ENCODE assay signal across 26 cellular contexts in the genomic region with DNA sequence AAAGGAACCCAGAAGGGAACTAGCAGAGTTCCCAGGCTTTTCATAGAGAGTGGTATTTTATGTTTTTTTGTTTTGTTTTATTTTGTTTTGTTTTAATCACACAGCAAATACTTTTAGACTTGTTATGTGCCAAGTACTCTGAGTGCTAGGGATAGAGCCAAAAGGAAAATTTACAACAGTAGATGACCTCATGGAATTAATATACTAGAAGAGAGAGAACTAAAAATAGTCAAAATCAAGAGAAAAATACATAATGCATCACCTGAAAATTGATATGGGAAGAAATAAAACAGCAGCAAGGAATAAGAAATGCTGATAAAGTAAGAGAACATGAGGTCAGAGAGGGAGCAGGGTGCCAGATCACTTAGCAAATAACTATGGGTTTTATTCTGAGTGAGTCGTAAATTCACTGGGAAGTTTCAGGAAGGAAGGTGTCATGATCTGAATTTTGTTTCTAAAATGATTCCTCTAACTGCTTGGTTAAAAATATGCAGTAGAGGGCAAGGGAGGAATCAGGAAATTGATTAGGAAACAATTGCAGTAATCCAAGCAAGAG.
"Had no signal": no experiment of that assay in that cellular context is flagged by ENCODE, and none has a peak within 500 bp of the region (broad histone marks: within the 10 kb centered on the region; RNA-seq: fewer than 3 reads in every experiment).

No MANE protein-coding gene starts in this region.

- H3K4me1 Mint-ChIP-seq: activated CD4-positive, alpha-beta T cell treated with anti-CD3 and anti-CD28 coated beads, Interleukin-2, amount 10 ng/mL, durations not matched to agents 24 days and 14 days; activated naive CD4-positive, alpha-beta T cell treated with anti-CD3 and anti-CD28 coated beads, Interleukin-2, amount 10 ng/mL, durations not matched to agents 7 days and 5 days; activated naive CD8-positive, alpha-beta T cell treated with anti-CD3 and anti-CD28 coated beads, Interleukin-2, amount 10 ng/mL, durations not matched to agents 7 days and 5 days; endodermal cell; memory B cell; naive thymus-derived CD8-positive, alpha-beta T cell; T-helper 17 cell had no signal

- H3K27me3 ChIP-seq: ascending aorta, spleen, uterus had no signal

- H3K9me3 ChIP-seq: ascending aorta, psoas muscle, spleen, uterus had no signal

- H3K36me3 Mint-ChIP-seq: activated CD4-positive, alpha-beta memory T cell treated with anti-CD3 and anti-CD28 coated beads for 36 hours; activated naive CD4-positive, alpha-beta T cell treated with anti-CD3 and anti-CD28 coated beads, Interleukin-2, amount 10 ng/mL, durations not matched to agents 7 days and 5 days; activated naive CD8-positive, alpha-beta T cell treated with anti-CD3 and anti-CD28 coated beads, Interleukin-2, amount 10 ng/mL, durations not matched to agents 7 days and 5 days; brain; memory B cell; naive thymus-derived CD8-positive, alpha-beta T cell; type B pancreatic cell had no signal

- H3K27me3 Mint-ChIP-seq: activated CD4-positive, alpha-beta memory T cell treated with anti-CD3 and anti-CD28 coated beads for 36 hours; activated CD4-positive, alpha-beta T cell treated with anti-CD3 and anti-CD28 coated beads, Interleukin-2, amount 10 ng/mL, durations not matched to agents 24 days and 14 days; activated naive CD4-positive, alpha-beta T cell treated with anti-CD3 and anti-CD28 coated beads, Interleukin-2, amount 10 ng/mL, durations not matched to agents 7 days and 5 days; activated naive CD8-positive, alpha-beta T cell treated with anti-CD3 and anti-CD28 coated beads, Interleukin-2, amount 10 ng/mL, durations not matched to agents 7 days and 5 days; dendritic cell treated with granulocyte-macrophage colony-stimulating factor and Interleukin-4, amounts not matched to agents 40 ng/mL and 50 ng/mL, for 4 days; memory B cell; naive thymus-derived CD8-positive, alpha-beta T cell; T-helper 17 cell; type B pancreatic cell had no signal

- H3K36me3 ChIP-seq: ascending aorta, spleen, uterus had no signal

- H3K4me3 ChIP-seq: ascending aorta, psoas muscle, spleen, uterus had no signal

- ATAC-seq: esophagus mucosa; naive thymus-derived CD8-positive, alpha-beta T cell; T-helper 17 cell had no signal

- H3K27ac Mint-ChIP-seq: activated CD4-positive, alpha-beta memory T cell treated with anti-CD3 and anti-CD28 coated beads for 36 hours; activated CD4-positive, alpha-beta T cell treated with anti-CD3 and anti-CD28 coated beads, Interleukin-2, amount 10 ng/mL, durations not matched to agents 24 days and 14 days; activated naive CD4-positive, alpha-beta T cell treated with anti-CD3 and anti-CD28 coated beads, Interleukin-2, amount 10 ng/mL, durations not matched to agents 7 days and 5 days; activated naive CD8-positive, alpha-beta T cell treated with anti-CD3 and anti-CD28 coated beads, Interleukin-2, amount 10 ng/mL, durations not matched to agents 7 days and 5 days; brain; dendritic cell treated with granulocyte-macrophage colony-stimulating factor and Interleukin-4, amounts not matched to agents 40 ng/mL and 50 ng/mL, for 4 days; endodermal cell; memory B cell; naive thymus-derived CD8-positive, alpha-beta T cell; T-helper 17 cell; type B pancreatic cell had no signal

- H3K4me1 ChIP-seq: parathyroid adenoma, spleen, uterus had no signal

- H3K4me3 Mint-ChIP-seq: activated CD4-positive, alpha-beta memory T cell treated with anti-CD3 and anti-CD28 coated beads for 36 hours; activated CD4-positive, alpha-beta T cell treated with anti-CD3 and anti-CD28 coated beads, Interleukin-2, amount 10 ng/mL, durations not matched to agents 24 days and 14 days; activated naive CD4-positive, alpha-beta T cell treated with anti-CD3 and anti-CD28 coated beads, Interleukin-2, amount 10 ng/mL, durations not matched to agents 7 days and 5 days; activated naive CD8-positive, alpha-beta T cell treated with anti-CD3 and anti-CD28 coated beads, Interleukin-2, amount 10 ng/mL, durations not matched to agents 7 days and 5 days; brain; dendritic cell treated with granulocyte-macrophage colony-stimulating factor and Interleukin-4, amounts not matched to agents 40 ng/mL and 50 ng/mL, for 4 days; endodermal cell; memory B cell; naive thymus-derived CD8-positive, alpha-beta T cell; neural crest cell; T-helper 17 cell; type B pancreatic cell had no signal

- DNase-seq: activated CD4-positive, alpha-beta memory T cell treated with anti-CD3 and anti-CD28 coated beads for 36 hours; activated CD4-positive, alpha-beta T cell treated with anti-CD3 and anti-CD28 coated beads, Interleukin-2, amount 10 ng/mL, durations not matched to agents 24 days and 14 days; activated CD4-positive, CD25-positive, alpha-beta regulatory T cell treated with anti-CD3 and anti-CD28 coated beads, Interleukin-2, amount 50 U/mL, for 72 hours; activated CD8-positive, alpha-beta memory T cell treated with anti-CD3 and anti-CD28 coated beads, Interleukin-2, amount 50 U/mL, for 4 hours; activated gamma-delta T cell; activated naive CD4-positive, alpha-beta T cell treated with anti-CD3 and anti-CD28 coated beads, Interleukin-2, amount 10 ng/mL, durations not matched to agents 7 days and 5 days; activated naive CD8-positive, alpha-beta T cell treated with anti-CD3 and anti-CD28 coated beads, Interleukin-2, amount 10 ng/mL, durations not matched to agents 7 days and 5 days; activated T-cell treated with anti-CD3 and anti-CD28 coated beads, Interleukin-2, amount 50 U/mL, for 1 hour; endodermal cell; foreskin melanocyte; naive thymus-derived CD8-positive, alpha-beta T cell; nucleus accumbens; psoas muscle; spleen; stimulated activated naive CD4-positive, alpha-beta T cell treated with Interleukin-2 at 50 U/mL for 16 hours; T-helper 17 cell; T1000; uterus had no signal

- H3K27ac ChIP-seq: parathyroid adenoma, psoas muscle, spleen, uterus had no signal

- H3K9me3 Mint-ChIP-seq: activated CD4-positive, alpha-beta T cell treated with anti-CD3 and anti-CD28 coated beads, Interleukin-2, amount 10 ng/mL, durations not matched to agents 24 days and 14 days; activated naive CD8-positive, alpha-beta T cell treated with anti-CD3 and anti-CD28 coated beads, Interleukin-2, amount 10 ng/mL, durations not matched to agents 7 days and 5 days; dendritic cell treated with granulocyte-macrophage colony-stimulating factor and Interleukin-4, amounts not matched to agents 40 ng/mL and 50 ng/mL, for 4 days; endodermal cell; naive thymus-derived CD8-positive, alpha-beta T cell; type B pancreatic cell had no signal
